Comparison of ENCODE assay signal across 26 cellular contexts in genomic region chr7:87806150-87806549, GRCh38.
DNase-seq lines count a peak whose midpoint lies in the region; ATAC-seq lines count a peak whose summit lies in the region.
"Had no signal": no experiment of that assay in that cellular context is flagged by ENCODE, and none has a peak within 500 bp of the region (broad histone marks: within the 10 kb centered on the region; RNA-seq: fewer than 3 reads in every experiment).

No MANE protein-coding gene starts in this region.

- H3K27me3 Mint-ChIP-seq in activated CD4-positive, alpha-beta T cell treated with anti-CD3 and anti-CD28 coated beads for 36 hours, result no peaks in the 10 kb centered on the region
- peaks cover 2% of the 10 kb centered on the region for H3K27me3 Mint-ChIP-seq in activated CD4-positive, alpha-beta T cell treated with anti-CD3 and anti-CD28 coated beads, Interleukin-2, amount 10 ng/mL, durations not matched to agents 24 days and 14 days
- H3K27me3 Mint-ChIP-seq: CD8-positive, alpha-beta memory T cell had no signal

- H3K36me3 Mint-ChIP-seq in activated CD4-positive, alpha-beta T cell treated with anti-CD3 and anti-CD28 coated beads for 36 hours (ENCODE audit: low read depth), result no peaks in the 10 kb centered on the region
- no peaks in the 10 kb centered on the region for H3K36me3 Mint-ChIP-seq in activated CD4-positive, alpha-beta T cell treated with anti-CD3 and anti-CD28 coated beads, Interleukin-2, amount 10 ng/mL, durations not matched to agents 24 days and 14 days (ENCODE audit: low read depth)
- H3K36me3 Mint-ChIP-seq: CD14-positive monocyte; CD8-positive, alpha-beta memory T cell had no signal

- POLR2A ChIA-PET in activated CD4-positive, alpha-beta T cell treated with anti-CD3 and anti-CD28 coated beads for 36 hours (lab: Charles Lee), result no interaction called here

- intact Hi-C loops in activated CD4-positive, alpha-beta T cell treated with anti-CD3 and anti-CD28 coated beads for 36 hours (cut with DNase I, micrococcal nuclease), result no loop called here
- intact Hi-C loops in activated CD4-positive, alpha-beta T cell treated with anti-CD3 and anti-CD28 coated beads, Interleukin-2, amount 10 ng/mL, durations not matched to agents 24 days and 14 days (cut with micrococcal nuclease), result no loop called here

- CTCF ChIA-PET in activated CD4-positive, alpha-beta T cell treated with anti-CD3 and anti-CD28 coated beads for 36 hours (lab: Charles Lee), result no interaction called here

- H3K4me1 Mint-ChIP-seq in activated CD4-positive, alpha-beta T cell treated with anti-CD3 and anti-CD28 coated beads for 36 hours, result no peaks in the 10 kb centered on the region
- H3K4me1 Mint-ChIP-seq in activated CD4-positive, alpha-beta T cell treated with anti-CD3 and anti-CD28 coated beads, Interleukin-2, amount 10 ng/mL, durations not matched to agents 24 days and 14 days, result no peaks in the 10 kb centered on the region
- H3K4me1 Mint-ChIP-seq: CD8-positive, alpha-beta memory T cell had no signal

- no peak overlapping the region for H3K27ac Mint-ChIP-seq in activated CD4-positive, alpha-beta T cell treated with anti-CD3 and anti-CD28 coated beads for 36 hours
- H3K27ac Mint-ChIP-seq in activated CD4-positive, alpha-beta T cell treated with anti-CD3 and anti-CD28 coated beads, Interleukin-2, amount 10 ng/mL, durations not matched to agents 24 days and 14 days, result no peak overlapping the region
- H3K27ac Mint-ChIP-seq: CD14-positive monocyte; CD8-positive, alpha-beta memory T cell; H9 had no signal

- H3K9me3 Mint-ChIP-seq in activated CD4-positive, alpha-beta T cell treated with anti-CD3 and anti-CD28 coated beads for 36 hours (ENCODE audit: low read depth), result no peaks in the 10 kb centered on the region
- no peaks in the 10 kb centered on the region for H3K9me3 Mint-ChIP-seq in activated CD4-positive, alpha-beta T cell treated with anti-CD3 and anti-CD28 coated beads, Interleukin-2, amount 10 ng/mL, durations not matched to agents 24 days and 14 days
- H3K9me3 Mint-ChIP-seq: CD14-positive monocyte; CD8-positive, alpha-beta memory T cell; H9 had no signal

- ATAC-seq in activated CD4-positive, alpha-beta T cell treated with anti-CD3 and anti-CD28 coated beads for 36 hours, result peak; percentile 36
- ATAC-seq in HG03108 (IDR thresholded peaks at IDR 0.05; ENCODE audit: unreplicated experiment), result no peak

- H3K4me3 Mint-ChIP-seq in activated CD4-positive, alpha-beta T cell treated with anti-CD3 and anti-CD28 coated beads for 36 hours, result no peak overlapping the region
- H3K4me3 Mint-ChIP-seq in activated CD4-positive, alpha-beta T cell treated with anti-CD3 and anti-CD28 coated beads, Interleukin-2, amount 10 ng/mL, durations not matched to agents 24 days and 14 days, result no peak overlapping the region
- H3K4me3 Mint-ChIP-seq: CD14-positive monocyte; CD8-positive, alpha-beta memory T cell; H9 had no signal

- no peak for DNase-seq in activated CD4-positive, alpha-beta T cell treated with anti-CD3 and anti-CD28 coated beads for 36 hours
- DNase-seq in activated CD4-positive, alpha-beta T cell treated with anti-CD3 and anti-CD28 coated beads, Interleukin-2, amount 10 ng/mL, durations not matched to agents 24 days and 14 days, result no peak
- peak; percentile 19 for DNase-seq in SW480 (ENCODE audit: low spot score)
- DNase-seq in kidney tubule cell (ENCODE audit: low spot score), result peak; percentile 13
- no peak for DNase-seq in NCI-H1092 (lab: John Stamatoyannopoulos, UW)
- DNase-seq in hepatic stellate cell (ENCODE audit: low spot score), result no peak
- DNase-seq: 8988T; ACHN; BE2C; CD8-positive, alpha-beta memory T cell; DMS 273 treated with DMSO at 0.1 percent for 48 hours; DND-41; GM23248; H9; IMR-90; KG1; MM.1S; NCI-H1417; NCI-H1694; NCI-H2029 treated with DMSO at 0.1 percent for 48 hours; NCI-H2227 treated with DMSO at 0.1 percent for 48 hours; NCI-H526 treated with DMSO at 0.1 percent for 48 hours; RPMI8226; SHP77 had no signal

Comparison
In these comparisons a context has a peak if more than half of its experiments do, and no peak if none do; other contexts are left out.
1. DNase-seq: peak in SW480 (single experiment) and kidney tubule cell (single experiment); none in activated CD4-positive, alpha-beta T cell treated with anti-CD3 and anti-CD28 coated beads for 36 hours (single experiment), activated CD4-positive, alpha-beta T cell treated with anti-CD3 and anti-CD28 coated beads, Interleukin-2, amount 10 ng/mL, durations not matched to agents 24 days and 14 days (single experiment), NCI-H1092 (single experiment) and hepatic stellate cell (single experiment).